Comparison of ENCODE assay signal across 9 cellular contexts in genomic region chr13:97018029-97018819, GRCh38. TPM values are rescaled to one million over a fixed set of nuclear protein-coding genes. Genes with fewer than 3 reads are reported as not detected.
DNase-seq lines count a peak whose midpoint lies in the region; ATAC-seq, FAIRE-seq and TF ChIP-seq lines count a peak whose summit lies in the region.
"Had no signal": no experiment of that assay in that cellular context is flagged by ENCODE, and none has a peak within 500 bp of the region (broad histone marks: within the 10 kb centered on the region; RNA-seq: fewer than 3 reads in every experiment).

No MANE protein-coding gene starts in this region.

- intact Hi-C loops in ovary (cut with DNase I): no loop called here

- TF ChIP-seq CTCF in C4-2B (conservative IDR thresholded peaks at IDR 0.05): peak; percentile 89
- peak; percentile 45 to 70 (median 64) for TF ChIP-seq CTCF in ovary (IDR thresholded peaks at IDR 0.05)

- TF ChIP-seq POLR2A in ovary (IDR thresholded peaks at IDR 0.05): no peak

- H3K27ac ChIP-seq in C4-2B (no peak overlapping the region), ovary (no peak overlapping the region)

- no peaks in the 10 kb centered on the region for H3K9me3 Mint-ChIP-seq in activated CD4-positive, alpha-beta T cell treated with anti-CD3 and anti-CD28 coated beads, Interleukin-2, amount 10 ng/mL, durations not matched to agents 7 days and 5 days
- H3K9me3 Mint-ChIP-seq in stimulated activated memory B cell treated with anti-CD40 and anti-IgM and Interleukin-4, amounts not matched to agents 10 μg/mL and 1 μg/mL and 100 μg/mL, for 72 hours: peaks cover 9% of the 10 kb centered on the region

- peak; percentile 80 for FAIRE-seq in GM18507 (lab: Jason Lieb, UNC)

- no peaks in the 10 kb centered on the region for H3K4me1 ChIP-seq in ovary (ENCODE audit: insufficient read depth)

- peak; percentile 94 for ATAC-seq in HG02938 (IDR thresholded peaks at IDR 0.05; ENCODE audit: unreplicated experiment)
- no peak for ATAC-seq in stimulated activated memory B cell treated with anti-CD40 and anti-IgM and Interleukin-4, amounts not matched to agents 10 μg/mL and 1 μg/mL and 100 μg/mL, for 72 hours

- no peaks in the 10 kb centered on the region for H3K9me3 ChIP-seq in ovary

- H3K27ac Mint-ChIP-seq in activated CD4-positive, alpha-beta T cell treated with anti-CD3 and anti-CD28 coated beads, Interleukin-2, amount 10 ng/mL, durations not matched to agents 7 days and 5 days: no peak overlapping the region
- no peak overlapping the region for H3K27ac Mint-ChIP-seq in stimulated activated memory B cell treated with anti-CD40 and anti-IgM and Interleukin-4, amounts not matched to agents 10 μg/mL and 1 μg/mL and 100 μg/mL, for 72 hours

- CTCF ChIA-PET in activated CD4-positive, alpha-beta T cell treated with anti-CD3 and anti-CD28 coated beads, Interleukin-2, amount 10 ng/mL, durations not matched to agents 7 days and 5 days (lab: Charles Lee): interaction anchor here (0.6 kb wide), 1 partner anchor 672 kb away, joined by 3 read pairs; no protein-coding TSS in a partner anchor

- no peaks in the 10 kb centered on the region for H3K27me3 ChIP-seq in ovary

- peaks cover 44% of the 10 kb centered on the region for H3K27me3 Mint-ChIP-seq in activated CD4-positive, alpha-beta T cell treated with anti-CD3 and anti-CD28 coated beads, Interleukin-2, amount 10 ng/mL, durations not matched to agents 7 days and 5 days
- peaks cover 42% of the 10 kb centered on the region for H3K27me3 Mint-ChIP-seq in stimulated activated memory B cell treated with anti-CD40 and anti-IgM and Interleukin-4, amounts not matched to agents 10 μg/mL and 1 μg/mL and 100 μg/mL, for 72 hours

- H3K36me3 Mint-ChIP-seq in activated CD4-positive, alpha-beta T cell treated with anti-CD3 and anti-CD28 coated beads, Interleukin-2, amount 10 ng/mL, durations not matched to agents 7 days and 5 days (ENCODE audit: low read depth): no peaks in the 10 kb centered on the region
- no peaks in the 10 kb centered on the region for H3K36me3 Mint-ChIP-seq in stimulated activated memory B cell treated with anti-CD40 and anti-IgM and Interleukin-4, amounts not matched to agents 10 μg/mL and 1 μg/mL and 100 μg/mL, for 72 hours

- H3K36me3 ChIP-seq in ovary: no peaks in the 10 kb centered on the region

- peaks cover 5% of the 10 kb centered on the region for H3K4me1 Mint-ChIP-seq in activated CD4-positive, alpha-beta T cell treated with anti-CD3 and anti-CD28 coated beads, Interleukin-2, amount 10 ng/mL, durations not matched to agents 7 days and 5 days
- H3K4me1 Mint-ChIP-seq in stimulated activated memory B cell treated with anti-CD40 and anti-IgM and Interleukin-4, amounts not matched to agents 10 μg/mL and 1 μg/mL and 100 μg/mL, for 72 hours: peaks cover 5% of the 10 kb centered on the region

- DNase-seq in GM18507 (ENCODE audit: extremely low spot score, insufficient read length, low read depth) (no peak), NCI-H1694 treated with DMSO at 0.1 percent for 48 hours (lab: John Stamatoyannopoulos, UW) (peak; percentile 51), foreskin melanocyte (peak; percentile 60), ovary (peak in 3 of 5 donors; percentile 8 to 50 (median 26))
- peak; percentile 51 for DNase-seq in activated CD4-positive, alpha-beta T cell treated with anti-CD3 and anti-CD28 coated beads, Interleukin-2, amount 10 ng/mL, durations not matched to agents 7 days and 5 days

- no peak overlapping the region for H3K4me3 Mint-ChIP-seq in activated CD4-positive, alpha-beta T cell treated with anti-CD3 and anti-CD28 coated beads, Interleukin-2, amount 10 ng/mL, durations not matched to agents 7 days and 5 days
- no peak overlapping the region for H3K4me3 Mint-ChIP-seq in stimulated activated memory B cell treated with anti-CD40 and anti-IgM and Interleukin-4, amounts not matched to agents 10 μg/mL and 1 μg/mL and 100 μg/mL, for 72 hours

- POLR2A ChIA-PET in activated CD4-positive, alpha-beta T cell treated with anti-CD3 and anti-CD28 coated beads, Interleukin-2, amount 10 ng/mL, durations not matched to agents 7 days and 5 days (lab: Charles Lee): no interaction called here

- WGBS in ovary, 3 donors: 12 to 14% (median 13%) methylated on average over 13 of the region's 13 CpGs

- H3K4me3 ChIP-seq in ovary: no peak overlapping the region

- no peak for TF ChIP-seq EP300 in ovary (IDR thresholded peaks at IDR 0.05)

RNA-seq across cellular contexts. Expression of gene OXGR1, which starts 23.9 kb away (rescaled TPM):
- total RNA-seq in activated CD4-positive, alpha-beta T cell treated with anti-CD3 and anti-CD28 coated beads, Interleukin-2, amount 10 ng/mL, durations not matched to agents 7 days and 5 days: not detected
- under 1 TPM in 4 of 7 donors, not detected in 3; 0.08 to 0.57 (median 0.39) TPM for total RNA-seq in ovary
- under 1 TPM; 0.04 to 0.72 TPM for polyA plus RNA-seq in ovary
- total RNA-seq: activated CD8-positive, alpha-beta memory T cell treated with anti-CD3 and anti-CD28 coated beads for 36 hours had no signal
